ENCODE assay signal across 1 cellular context in the genomic region with DNA sequence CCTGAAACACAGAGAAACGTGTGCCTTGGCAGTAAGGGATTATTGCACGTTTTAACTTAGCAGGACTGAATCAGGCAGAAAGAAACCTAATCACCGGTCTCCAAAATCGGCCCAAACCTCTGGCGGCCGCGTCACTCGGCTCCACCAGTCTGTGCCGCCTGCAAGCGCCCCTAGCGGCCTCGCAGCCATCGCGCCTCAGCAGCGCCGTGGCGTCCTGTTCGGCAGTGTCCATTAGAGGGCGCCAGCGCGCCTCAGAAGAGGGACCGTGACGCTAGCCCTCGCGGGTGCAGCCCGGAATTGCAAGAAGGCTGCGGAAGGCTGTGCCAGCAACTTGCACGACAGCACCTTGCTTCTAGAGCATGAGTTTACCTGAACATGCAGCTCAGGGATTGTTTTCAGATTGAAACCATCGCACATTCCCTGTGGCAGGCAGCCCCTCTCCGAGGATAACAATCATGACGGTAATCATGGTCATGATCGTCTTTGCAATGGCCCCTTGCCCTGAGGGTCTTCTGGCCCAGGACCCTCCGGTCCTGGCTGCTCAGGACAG.
TF ChIP-seq lines count a peak whose summit lies in the region.

No MANE protein-coding gene starts in this region.

TF ChIP-seq in HEK293, 187 proteins besides CTCF, POLR2A, EP300 and RAD21 (continued from another document):
- TF ChIP-seq ZNF513 (tag by site-specific recombination; IDR thresholded peaks at IDR 0.05) (no peak), ZNF157 (tag by site-specific recombination; IDR thresholded peaks at IDR 0.05) (no peak), TCF7L2 (IDR thresholded peaks at IDR 0.05; ENCODE audit: borderline replicate concordance, low read depth, low read length) (no peak), YY2 (tag by site-specific recombination; IDR thresholded peaks at IDR 0.05) (no peak), ZNF664 (tag by site-specific recombination; IDR thresholded peaks at IDR 0.05) (no peak), ZNF132 (tag by site-specific recombination; IDR thresholded peaks at IDR 0.05; ENCODE audit: borderline replicate concordance) (no peak), ZNF280D (tag by site-specific recombination; IDR thresholded peaks at IDR 0.05) (0 out of 2 replicates have a peak, but pooled peaks have one; percentile 44), ZNF140 (tag by site-specific recombination; IDR thresholded peaks at IDR 0.05) (peak; percentile 14; the same call in 1 of the 2 replicates), ZNF48 (tag by site-specific recombination; IDR thresholded peaks at IDR 0.05) (no peak), GLIS2 (tag by site-specific recombination; IDR thresholded peaks at IDR 0.05) (no peak), ZNF707 (tag by site-specific recombination; IDR thresholded peaks at IDR 0.05) (no peak), ZBTB21 (tag by site-specific recombination; IDR thresholded peaks at IDR 0.05) (peak; percentile 28; the same call in 1 of the 2 replicates), ZFP3 (tag by site-specific recombination; IDR thresholded peaks at IDR 0.05; ENCODE audit: low read depth) (no peak), ZNF121 (tag by site-specific recombination; IDR thresholded peaks at IDR 0.05) (no peak), ZNF350 (tag by site-specific recombination; IDR thresholded peaks at IDR 0.05) (no peak), REPIN1 (tag by site-specific recombination; IDR thresholded peaks at IDR 0.05; ENCODE audit: low read depth) (peak; percentile 65; the same call in 1 of the 2 replicates)
